Comparison of ENCODE assay signal across 9 cellular contexts in the genomic region with DNA sequence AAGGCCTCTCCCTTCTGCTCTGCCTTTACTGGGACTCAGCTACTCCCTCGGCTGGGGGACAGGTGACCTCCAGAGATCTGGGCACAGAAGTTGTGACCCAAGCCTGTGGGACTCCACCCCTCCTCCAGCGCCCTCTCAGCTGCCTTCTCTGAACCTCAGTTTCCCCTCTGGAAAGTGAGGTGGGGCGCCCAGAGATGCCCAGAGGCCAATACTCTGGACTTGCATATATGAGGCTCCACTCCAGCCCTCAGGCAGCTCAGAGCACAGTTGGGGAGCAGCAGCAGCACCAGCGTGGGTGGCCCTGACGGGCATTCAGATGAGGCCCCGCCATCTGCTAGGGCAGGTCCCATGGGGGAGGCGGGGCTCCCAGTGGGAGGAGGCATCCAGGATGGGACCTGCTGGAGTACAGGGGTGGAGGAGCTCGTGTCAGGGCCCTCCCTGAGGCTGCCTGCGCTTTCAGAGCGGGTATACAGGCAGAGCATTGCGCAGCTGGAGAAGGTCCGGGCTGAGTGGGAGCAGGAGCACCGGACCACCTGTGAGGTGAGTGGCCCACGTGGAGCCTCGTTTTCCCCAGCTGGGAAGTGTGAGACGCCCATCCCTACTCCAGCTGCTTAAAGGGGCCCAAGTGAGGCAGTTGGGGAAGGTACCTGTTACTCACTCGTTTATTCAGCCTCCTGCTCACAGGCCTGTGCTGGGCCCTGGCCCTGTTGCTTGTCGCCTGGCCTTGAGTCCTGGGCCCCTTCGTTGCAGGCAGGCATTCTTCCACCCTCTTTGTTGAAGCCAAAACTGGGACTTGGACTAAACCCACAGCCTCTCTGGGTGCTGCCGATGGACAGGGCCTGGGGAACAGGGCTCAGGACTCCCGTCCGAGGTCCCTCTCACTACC. TPM values are rescaled to one million over a fixed set of nuclear protein-coding genes. Genes with fewer than 3 reads are reported as not detected.
DNase-seq lines count a peak whose midpoint lies in the region; ATAC-seq and TF ChIP-seq lines count a peak whose summit lies in the region.
"Had no signal": no experiment of that assay in that cellular context is flagged by ENCODE, and none has a peak within 500 bp of the region (broad histone marks: within the 10 kb centered on the region; RNA-seq: fewer than 3 reads in every experiment).

No MANE protein-coding gene starts in this region.

- ATAC-seq in left ventricle myocardium superior (no peak), GM19455 (IDR thresholded peaks at IDR 0.05; ENCODE audit: unreplicated experiment) (no peak), HG03469 (IDR thresholded peaks at IDR 0.05; ENCODE audit: unreplicated experiment) (no peak), GM18498 (IDR thresholded peaks at IDR 0.05; ENCODE audit: unreplicated experiment) (no peak)

- H3K9me3 ChIP-seq in HEK293 (ENCODE audit: control insufficient read depth, insufficient read depth, low read depth, low read length) = no peaks in the 10 kb centered on the region

- TF ChIP-seq CTCF in HEK293 (tag by site-specific recombination; IDR thresholded peaks at IDR 0.05) = no peak

- CTCF ChIA-PET in HEK293 (lab: Yijun Ruan, JAX) = interaction anchor here (0.5 to 1.8 kb wide), 4 partner anchors 24 to 935 kb away, joined by 3 to 8 read pairs (median 3); no protein-coding TSS in a partner anchor

- intact Hi-C loops in left ventricle myocardium superior (cut with micrococcal nuclease) = no loop called here

- POLR2A ChIA-PET in HEK293 (lab: Yijun Ruan, JAX) = interaction anchor here (0.6 kb wide), 1 partner anchor 822 kb away, joined by 3 read pairs; no protein-coding TSS in a partner anchor

- no peaks in the 10 kb centered on the region for H3K4me1 ChIP-seq in HEK293 (ENCODE audit: control insufficient read depth, insufficient read depth, low read length)

- H3K36me3 ChIP-seq in HEK293 (ENCODE audit: control insufficient read depth in 2 of 2, insufficient read depth in 1 of 2, low read length in 2 of 2) = no peaks in the 10 kb centered on the region

- peak; percentile 25 for DNase-seq in SW480 (ENCODE audit: low spot score)
- peak; percentile 22 for DNase-seq in left ventricle myocardium superior
- peak; percentile 21 for DNase-seq in stimulated activated CD8-positive, alpha-beta memory T cell treated with anti-CD3 and anti-CD28 coated beads, Interleukin-4, amount 100 ng/mL, for 48 hours
- DNase-seq: KG1, mesenchymal stem cell had no signal

- H3K4me3 ChIP-seq in HEK293 (ENCODE audit: low read depth, low read length) = no peak overlapping the region

- H3K27ac ChIP-seq in HEK293 (ENCODE audit: extremely low read depth, low read depth, low read length) = no peak overlapping the region

TF ChIP-seq in HEK293, 187 proteins besides CTCF, POLR2A, EP300 and RAD21 (continues in another document):
- peak; percentile 79 for TF ChIP-seq SCRT1 (tag by site-specific recombination; IDR thresholded peaks at IDR 0.05; ENCODE audit: borderline replicate concordance)
- TF ChIP-seq ZNF621 (tag by site-specific recombination; IDR thresholded peaks at IDR 0.05) = no peak
- no peak for TF ChIP-seq HOXA7 (CRISPR knock-in tag; IDR thresholded peaks at IDR 0.05; ENCODE audit: borderline replicate concordance)
- no peak for TF ChIP-seq ZNF416 (tag by site-specific recombination; IDR thresholded peaks at IDR 0.05)
- no peak for TF ChIP-seq ZBTB1 (tag by site-specific recombination; IDR thresholded peaks at IDR 0.05)
- no peak for TF ChIP-seq ZNF701 (tag by site-specific recombination; IDR thresholded peaks at IDR 0.05)
- no peak for TF ChIP-seq ZNF341 (tag by site-specific recombination; IDR thresholded peaks at IDR 0.05; ENCODE audit: low read depth)
- no peak for TF ChIP-seq ZSCAN23 (tag by site-specific recombination; IDR thresholded peaks at IDR 0.05)
- no peak for TF ChIP-seq REPIN1 (tag by site-specific recombination; IDR thresholded peaks at IDR 0.05; ENCODE audit: low read depth)
- TF ChIP-seq ZNF600 (tag by site-specific recombination; IDR thresholded peaks at IDR 0.05) = 0 out of 2 replicates have a peak, but pooled peaks have one; percentile 8
- TF ChIP-seq, protein P1, sequence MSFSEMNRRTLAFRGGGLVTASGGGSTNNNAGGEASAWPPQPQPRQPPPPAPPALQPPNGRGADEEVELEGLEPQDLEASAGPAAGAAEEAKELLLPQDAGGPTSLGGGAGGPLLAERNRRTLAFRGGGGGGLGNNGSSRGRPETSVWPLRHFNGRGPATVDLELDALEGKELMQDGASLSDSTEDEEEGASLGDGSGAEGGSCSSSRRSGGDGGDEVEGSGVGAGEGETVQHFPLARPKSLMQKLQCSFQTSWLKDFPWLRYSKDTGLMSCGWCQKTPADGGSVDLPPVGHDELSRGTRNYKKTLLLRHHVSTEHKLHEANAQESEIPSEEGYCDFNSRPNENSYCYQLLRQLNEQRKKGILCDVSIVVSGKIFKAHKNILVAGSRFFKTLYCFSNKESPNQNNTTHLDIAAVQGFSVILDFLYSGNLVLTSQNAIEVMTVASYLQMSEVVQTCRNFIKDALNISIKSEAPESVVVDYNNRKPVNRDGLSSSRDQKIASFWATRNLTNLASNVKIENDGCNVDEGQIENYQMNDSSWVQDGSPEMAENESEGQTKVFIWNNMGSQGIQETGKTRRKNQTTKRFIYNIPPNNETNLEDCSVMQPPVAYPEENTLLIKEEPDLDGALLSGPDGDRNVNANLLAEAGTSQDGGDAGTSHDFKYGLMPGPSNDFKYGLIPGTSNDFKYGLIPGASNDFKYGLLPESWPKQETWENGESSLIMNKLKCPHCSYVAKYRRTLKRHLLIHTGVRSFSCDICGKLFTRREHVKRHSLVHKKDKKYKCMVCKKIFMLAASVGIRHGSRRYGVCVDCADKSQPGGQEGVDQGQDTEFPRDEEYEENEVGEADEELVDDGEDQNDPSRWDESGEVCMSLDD (tag by site-specific recombination; IDR thresholded peaks at IDR 0.05) = no peak
- TF ChIP-seq ZBTB48 (tag by site-specific recombination; IDR thresholded peaks at IDR 0.05) = no peak
- TF ChIP-seq ZNF335 (tag by site-specific recombination; conservative IDR thresholded peaks at IDR 0.05) = peak; percentile 85
- TF ChIP-seq ZFHX2 (tag by site-specific recombination; conservative IDR thresholded peaks at IDR 0.05) = peak; percentile 86
- TF ChIP-seq, protein P2, sequence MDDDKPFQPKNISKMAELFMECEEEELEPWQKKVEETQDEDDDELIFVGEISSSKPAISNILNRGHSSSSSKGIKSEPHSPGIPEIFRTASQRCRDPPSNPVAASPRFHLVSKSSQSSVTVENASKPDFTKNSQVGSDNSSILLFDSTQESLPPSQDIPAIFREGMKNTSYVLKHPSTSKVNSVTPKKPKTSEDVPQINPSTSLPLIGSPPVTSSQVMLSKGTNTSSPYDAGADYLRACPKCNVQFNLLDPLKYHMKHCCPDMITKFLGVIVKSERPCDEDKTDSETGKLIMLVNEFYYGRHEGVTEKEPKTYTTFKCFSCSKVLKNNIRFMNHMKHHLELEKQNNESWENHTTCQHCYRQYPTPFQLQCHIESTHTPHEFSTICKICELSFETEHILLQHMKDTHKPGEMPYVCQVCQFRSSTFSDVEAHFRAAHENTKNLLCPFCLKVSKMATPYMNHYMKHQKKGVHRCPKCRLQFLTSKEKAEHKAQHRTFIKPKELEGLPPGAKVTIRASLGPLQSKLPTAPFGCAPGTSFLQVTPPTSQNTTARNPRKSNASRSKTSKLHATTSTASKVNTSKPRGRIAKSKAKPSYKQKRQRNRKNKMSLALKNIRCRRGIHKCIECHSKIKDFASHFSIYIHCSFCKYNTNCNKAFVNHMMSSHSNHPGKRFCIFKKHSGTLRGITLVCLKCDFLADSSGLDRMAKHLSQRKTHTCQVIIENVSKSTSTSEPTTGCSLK (tag by site-specific recombination; IDR thresholded peaks at IDR 0.05) = no peak
- TF ChIP-seq ZNF785 (tag by site-specific recombination; IDR thresholded peaks at IDR 0.05) = no peak
- TF ChIP-seq AEBP2 (tag by site-specific recombination; IDR thresholded peaks at IDR 0.05; ENCODE audit: borderline replicate concordance) = no peak
- TF ChIP-seq IKZF3 (tag by site-specific recombination; IDR thresholded peaks at IDR 0.05) = peak; percentile 19; the same call in 1 of the 2 replicates
- no peak for TF ChIP-seq ZNF324 (tag by site-specific recombination; IDR thresholded peaks at IDR 0.05)
- TF ChIP-seq GLIS1 (tag by site-specific recombination; IDR thresholded peaks at IDR 0.05) = peak; percentile 70
- TF ChIP-seq ZNF174 (tag by site-specific recombination; IDR thresholded peaks at IDR 0.05) = no peak
- no peak for TF ChIP-seq ZSCAN18 (tag by site-specific recombination; IDR thresholded peaks at IDR 0.05)

RNA-seq across cellular contexts. Expression of gene PSTPIP1, which starts 35.4 kb away (rescaled TPM):
- total RNA-seq in left ventricle myocardium superior = 2.4 TPM

RNA-seq across cellular contexts. Expression of gene TSPAN3, which starts 40.6 kb away (rescaled TPM):
- 97.1 TPM for total RNA-seq in left ventricle myocardium superior
